In the genomic region with DNA sequence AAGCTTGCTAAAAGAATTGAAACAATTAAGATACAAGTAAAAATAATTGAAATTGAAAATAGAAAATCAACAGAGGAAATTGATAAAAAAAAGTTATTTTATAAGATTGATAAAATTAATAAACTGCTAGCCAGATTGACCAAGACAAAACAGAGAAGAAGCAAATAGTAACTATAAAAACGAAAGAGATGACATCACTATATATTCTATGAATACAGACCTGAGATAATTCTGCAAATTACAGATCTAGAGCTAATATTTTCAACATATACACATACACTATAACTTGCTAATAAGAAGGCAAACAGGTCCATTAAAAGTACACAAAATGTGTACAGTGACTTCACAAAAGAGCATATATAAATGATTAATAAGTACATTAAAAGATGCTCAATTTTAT, we compare ENCODE assay signal across 10 cellular contexts.
"Had no signal": no experiment of that assay in that cellular context is flagged by ENCODE, and none has a peak within 500 bp of the region (broad histone marks: within the 10 kb centered on the region; RNA-seq: fewer than 3 reads in every experiment).

No MANE protein-coding gene starts in this region.

- H3K27ac ChIP-seq: GM23248 had no signal

- H2AFZ ChIP-seq: GM23248, GM23338 had no signal

- H3K4me1 ChIP-seq: HAP-1 had no signal

- H3K9ac ChIP-seq: GM23248 had no signal

- FAIRE-seq: H1 had no signal

- H3K4me3 ChIP-seq: GM23248, GM23338, HAP-1 had no signal

- H3K4me2 ChIP-seq: GM23338 had no signal

- DNase-seq: GM23248, GOT3, H7, H9, HCEC 1CT, HFFc6 had no signal

- H3K36me3 ChIP-seq: HAP-1 had no signal

- ATAC-seq: GM23338, HCT116 had no signal

- H3K9me3 ChIP-seq: HAP-1 had no signal
